In the genomic region with DNA sequence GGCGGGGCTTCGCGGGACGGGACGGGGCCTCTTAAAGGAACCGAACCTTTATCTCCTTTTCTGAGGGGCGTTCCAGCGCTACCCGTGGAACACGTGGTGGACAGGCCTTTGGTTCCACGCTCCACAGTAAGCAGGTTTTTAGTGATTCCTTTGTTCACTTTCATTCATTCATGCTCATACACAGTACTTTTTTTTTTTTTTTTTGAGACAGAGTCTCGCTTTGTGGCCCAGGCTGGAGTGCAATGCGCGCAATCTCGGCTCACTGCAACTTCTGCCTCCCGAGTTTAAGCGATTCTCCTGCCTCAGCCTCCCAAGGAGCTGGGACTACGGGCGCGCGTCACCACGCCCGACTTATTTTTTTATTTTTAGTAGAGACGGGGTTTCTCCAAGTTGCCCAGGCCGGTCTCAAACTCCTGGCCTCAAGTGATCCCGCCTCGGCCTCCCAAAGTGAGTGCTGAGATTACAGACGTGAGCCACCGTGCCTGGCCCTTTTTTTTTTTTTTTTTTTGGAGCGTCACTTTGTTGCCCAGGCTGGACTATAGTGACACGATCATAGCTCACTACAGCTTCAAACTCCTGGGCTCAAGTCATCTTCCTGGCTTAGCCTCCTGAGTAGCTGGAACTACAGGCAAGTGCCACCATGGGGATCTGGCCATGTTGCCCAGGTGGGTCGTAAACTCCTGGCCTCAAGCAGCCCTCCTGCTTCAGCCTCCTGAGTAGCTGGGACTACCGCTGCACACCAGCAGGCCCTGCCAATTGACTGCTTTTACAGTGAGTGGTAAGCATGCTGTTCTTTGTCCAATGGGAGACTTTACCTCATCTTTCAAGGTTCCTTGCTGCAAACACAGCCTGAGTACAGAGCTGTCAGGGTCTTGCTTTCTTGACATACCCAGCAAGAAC, we compare ENCODE assay signal across 10 cellular contexts. TPM values are rescaled to one million over a fixed set of nuclear protein-coding genes. Genes with fewer than 3 reads are reported as not detected.
DNase-seq lines count a peak whose midpoint lies in the region; FAIRE-seq and TF ChIP-seq lines count a peak whose summit lies in the region.
"Had no signal": no experiment of that assay in that cellular context is flagged by ENCODE, and none has a peak within 500 bp of the region (broad histone marks: within the 10 kb centered on the region; RNA-seq: fewer than 3 reads in every experiment).

No MANE protein-coding gene starts in this region.

- peak overlapping the region; percentile 94 for H3K27ac Mint-ChIP-seq in activated CD4-positive, alpha-beta T cell treated with anti-CD3 and anti-CD28 coated beads, Interleukin-2, amount 10 ng/mL, durations not matched to agents 24 days and 14 days
- peak overlapping the region; percentile 75 for H3K27ac Mint-ChIP-seq in activated naive CD8-positive, alpha-beta T cell

- no peaks in the 10 kb centered on the region for H3K9me3 Mint-ChIP-seq in activated CD4-positive, alpha-beta T cell treated with anti-CD3 and anti-CD28 coated beads, Interleukin-2, amount 10 ng/mL, durations not matched to agents 24 days and 14 days
- no peaks in the 10 kb centered on the region for H3K9me3 Mint-ChIP-seq in activated naive CD8-positive, alpha-beta T cell (ENCODE audit: low read depth)

- H2AFZ ChIP-seq in keratinocyte (ENCODE audit: control insufficient read depth, low read length): peak overlapping the region; percentile 94

- H3K9me1 ChIP-seq in keratinocyte (ENCODE audit: control insufficient read depth, extremely low read depth, insufficient read depth, low read length): no peaks in the 10 kb centered on the region

- peak overlapping the region; percentile 81 for H3K9ac ChIP-seq in keratinocyte (ENCODE audit: control insufficient read depth, extremely low read depth, insufficient read depth, low read length)

- DNase-seq in activated CD4-positive, alpha-beta T cell treated with anti-CD3 and anti-CD28 coated beads, Interleukin-2, amount 10 ng/mL, durations not matched to agents 24 days and 14 days: no peak
- no peak for DNase-seq in activated CD4-positive, alpha-beta T cell treated with anti-CD3 and anti-CD28 coated beads, Interleukin-2, amount 50 U/mL, for 4 hours
- DNase-seq in keratinocyte (ENCODE audit: low read depth, low spot score): no peak
- no peak for DNase-seq in suprapubic skin (ENCODE audit: low spot score in 2 of 2)
- DNase-seq in small intestine: no peak
- no peak for DNase-seq in NCI-H526 treated with DMSO at 0.1 percent for 48 hours (lab: John Stamatoyannopoulos, UW)
- no peak for DNase-seq in NCI-H2029 (lab: John Stamatoyannopoulos, UW)

- intact Hi-C loops in activated CD4-positive, alpha-beta T cell treated with anti-CD3 and anti-CD28 coated beads, Interleukin-2, amount 10 ng/mL, durations not matched to agents 24 days and 14 days (cut with micrococcal nuclease): loop anchor here (2.0 kb wide), 3 partner anchors 123 to 497 kb away; a partner anchor contains a TSS

- H3K36me3 ChIP-seq in keratinocyte (ENCODE audit: control insufficient read depth in 2 of 2, extremely low read depth in 1 of 2, insufficient read depth in 2 of 2, low read length in 2 of 2): peaks cover 0 to 6% of the 10 kb centered on the region in 2 experiments
- H3K36me3 ChIP-seq in suprapubic skin: no peaks in the 10 kb centered on the region
- H3K36me3 ChIP-seq in small intestine (ENCODE audit: control insufficient read depth in 2 of 2, insufficient read depth in 2 of 2, low read length in 2 of 2): no peaks in the 10 kb centered on the region

- peaks cover 16% of the 10 kb centered on the region for H3K4me1 ChIP-seq in keratinocyte (ENCODE audit: control insufficient read depth, extremely low read depth, insufficient read depth, low read length)
- peaks cover 11% of the 10 kb centered on the region for H3K4me1 ChIP-seq in suprapubic skin
- H3K4me1 ChIP-seq in small intestine (ENCODE audit: control insufficient read depth in 2 of 2, insufficient read depth in 1 of 2, low read depth in 1 of 2, low read length in 1 of 2): no peaks in the 10 kb centered on the region

- peak overlapping the region; percentile 94 for H3K4me3 Mint-ChIP-seq in activated CD4-positive, alpha-beta T cell treated with anti-CD3 and anti-CD28 coated beads, Interleukin-2, amount 10 ng/mL, durations not matched to agents 24 days and 14 days
- H3K4me3 Mint-ChIP-seq in activated naive CD8-positive, alpha-beta T cell: peak overlapping the region; percentile 88

- no peak for FAIRE-seq in keratinocyte (lab: Jason Lieb, UNC)
- no peak for FAIRE-seq in small intestine (lab: Jason Lieb, UNC)
- FAIRE-seq: D721Med had no signal

- dilution Hi-C loops in keratinocyte (cut with MboI; ENCODE audit: extremely low pct_ligation_motif_present, low sequenced_read_pairs): no loop called here

- H3K27me3 ChIP-seq in keratinocyte (ENCODE audit: control insufficient read depth, extremely low read depth, insufficient read depth, low read length): no peaks in the 10 kb centered on the region
- peaks cover 7% of the 10 kb centered on the region for H3K27me3 ChIP-seq in suprapubic skin
- no peaks in the 10 kb centered on the region for H3K27me3 ChIP-seq in small intestine (ENCODE audit: control insufficient read depth in 2 of 2, insufficient read depth in 2 of 2, low read length in 2 of 2)

- peaks cover 9% of the 10 kb centered on the region for H3K79me2 ChIP-seq in keratinocyte (ENCODE audit: control insufficient read depth, insufficient read depth, low read length)

- TF ChIP-seq EP300 in suprapubic skin (IDR thresholded peaks at IDR 0.05): no peak

- WGBS in suprapubic skin: 46% methylated on average over 33 of the region's 33 CpGs
- WGBS in small intestine, 3 donors: 47 to 49% (median 47%) methylated on average over 31 to 33 of the region's 33 CpGs

- H3K4me2 ChIP-seq in keratinocyte (ENCODE audit: control insufficient read depth, extremely low read depth, insufficient read depth, low read depth, low read length): peak overlapping the region; percentile 99

- H3K9me3 ChIP-seq in keratinocyte (ENCODE audit: control insufficient read depth, low read depth, low read length) (no peaks in the 10 kb centered on the region), suprapubic skin (no peaks in the 10 kb centered on the region), small intestine (ENCODE audit: control insufficient read depth, low read depth) (no peaks in the 10 kb centered on the region)

- H3K27me3 Mint-ChIP-seq in activated CD4-positive, alpha-beta T cell treated with anti-CD3 and anti-CD28 coated beads, Interleukin-2, amount 10 ng/mL, durations not matched to agents 24 days and 14 days: no peaks in the 10 kb centered on the region
- H3K27me3 Mint-ChIP-seq in activated naive CD8-positive, alpha-beta T cell: no peaks in the 10 kb centered on the region

- peak overlapping the region; percentile 71 for H3K27ac ChIP-seq in keratinocyte (ENCODE audit: control insufficient read depth, insufficient read depth, low read length)
- no peak overlapping the region for H3K27ac ChIP-seq in suprapubic skin
- H3K27ac ChIP-seq in small intestine (ENCODE audit: low read depth in 1 of 2, low read length in 1 of 2): peak overlapping the region in 1 of 2 donors; percentile 1

- TF ChIP-seq POLR2A in suprapubic skin (IDR thresholded peaks at IDR 0.05): no peak

- TF ChIP-seq CTCF in keratinocyte (optimal IDR thresholded peaks at IDR 0.05 in 1 of 3, IDR thresholded peaks at IDR 0.05 in 1 of 3, conservative IDR thresholded peaks at IDR 0.05 in 1 of 3; ENCODE audit: extremely low read depth in 1 of 3, insufficient read depth in 2 of 3, low read length in 3 of 3): no peak
- no peak for TF ChIP-seq CTCF in suprapubic skin (IDR thresholded peaks at IDR 0.05)

- peaks cover 22% of the 10 kb centered on the region for H3K36me3 Mint-ChIP-seq in activated CD4-positive, alpha-beta T cell treated with anti-CD3 and anti-CD28 coated beads, Interleukin-2, amount 10 ng/mL, durations not matched to agents 24 days and 14 days (ENCODE audit: low read depth)
- H3K36me3 Mint-ChIP-seq in activated naive CD8-positive, alpha-beta T cell: peaks cover 2% of the 10 kb centered on the region

- H3K4me3 ChIP-seq in keratinocyte (ENCODE audit: control insufficient read depth in 2 of 3, extremely low read depth in 1 of 3, insufficient read depth in 2 of 3, low read depth in 1 of 3, low read length in 3 of 3): peak overlapping the region; percentile 68 to 89 (median 84)
- peak overlapping the region; percentile 76 for H3K4me3 ChIP-seq in suprapubic skin
- peak overlapping the region in 1 of 2 donors; percentile 59 for H3K4me3 ChIP-seq in small intestine (ENCODE audit: low read depth in 1 of 2, low read length in 2 of 2)

- H4K20me1 ChIP-seq in keratinocyte (ENCODE audit: control insufficient read depth, extremely low read depth, insufficient read depth, low read length): no peaks in the 10 kb centered on the region

- peaks cover 45% of the 10 kb centered on the region for H3K4me1 Mint-ChIP-seq in activated CD4-positive, alpha-beta T cell treated with anti-CD3 and anti-CD28 coated beads, Interleukin-2, amount 10 ng/mL, durations not matched to agents 24 days and 14 days
- H3K4me1 Mint-ChIP-seq in activated naive CD8-positive, alpha-beta T cell (ENCODE audit: low read depth): peaks cover 7% of the 10 kb centered on the region

RNA-seq across cellular contexts. Expression of a gene that starts 0.5 kb away (rescaled TPM):
- total RNA-seq in activated CD4-positive, alpha-beta T cell treated with anti-CD3 and anti-CD28 coated beads, Interleukin-2, amount 10 ng/mL, durations not matched to agents 24 days and 14 days: 86.9 and 88.6 TPM in 2 replicates
- polyA plus RNA-seq in keratinocyte (1.3 to 10.1 TPM (median 4.8 TPM) in 3 replicates), small intestine (10 to 100 TPM in 1 of 3 donors, 1 to 10 TPM in 2; 2.2 to 42.0 (median 4.7) TPM)
- not detected for polyA plus RNA-seq in keratinocyte (2011; ENCODE audit: low read depth)
- 1.5 and 2.8 TPM in 2 replicates for polyA plus RNA-seq in keratinocyte (2011; cell fraction: cytosol; rRNA removed)
- 1.4 and 2.3 TPM in 2 replicates for polyA plus RNA-seq in keratinocyte (2011; cell fraction: nucleus; rRNA removed)
- 1.5 and 10.6 TPM in 2 replicates for polyA plus RNA-seq in keratinocyte (2012; ENCODE audit: low replicate concordance)
- 3.2 to 11.0 TPM (median 4.6 TPM) in 3 replicates for polyA minus RNA-seq in keratinocyte
- 3.6 TPM for polyA minus RNA-seq in keratinocyte (2011; cell fraction: cytosol; rRNA and poly(A)+ RNA removed)
- 1.2 and 1.7 TPM in 2 replicates for polyA minus RNA-seq in keratinocyte (2011; cell fraction: nucleus; rRNA and poly(A)+ RNA removed)
- 10 to 100 TPM in 1 of 4 donors, 1 to 10 TPM in 3; 8.8 to 16.5 (median 9.2) TPM for total RNA-seq in suprapubic skin

RNA-seq across cellular contexts. Expression of a gene that starts 20.8 kb away (rescaled TPM):
- 3.4 TPM in 2 replicates for total RNA-seq in activated CD4-positive, alpha-beta T cell treated with anti-CD3 and anti-CD28 coated beads, Interleukin-2, amount 10 ng/mL, durations not matched to agents 24 days and 14 days
- 0.03 to 0.08 TPM (median 0.06 TPM) in 3 replicates for polyA plus RNA-seq in keratinocyte
- 0.21 TPM for polyA plus RNA-seq in keratinocyte (2011; ENCODE audit: low read depth)
- polyA plus RNA-seq in keratinocyte (2011; cell fraction: cytosol; rRNA removed): 0.05 and 0.06 TPM in 2 replicates
- 0.25 and 0.35 TPM in 2 replicates for polyA plus RNA-seq in keratinocyte (2011; cell fraction: nucleus; rRNA removed)
- 0.14 and 0.42 TPM in 2 replicates for polyA plus RNA-seq in keratinocyte (2012; ENCODE audit: low replicate concordance)
- 0.03 to 0.33 TPM (median 0.22 TPM) in 3 replicates for polyA minus RNA-seq in keratinocyte
- polyA minus RNA-seq in keratinocyte (2011; cell fraction: cytosol; rRNA and poly(A)+ RNA removed): not detected
- polyA minus RNA-seq in keratinocyte (2011; cell fraction: nucleus; rRNA and poly(A)+ RNA removed): 0.31 TPM in 1 of 2 replicates, not detected in the other
- total RNA-seq in suprapubic skin: 1 to 10 TPM; 1.1 to 2.6 (median 1.9) TPM
- polyA plus RNA-seq in small intestine: 1 to 10 TPM in 1 of 3 donors, under 1 TPM in 1, not detected in 1; 0.54 to 1.3 TPM

RNA-seq across cellular contexts. Expression of a gene that starts 21.8 kb away (rescaled TPM):
- total RNA-seq in activated CD4-positive, alpha-beta T cell treated with anti-CD3 and anti-CD28 coated beads, Interleukin-2, amount 10 ng/mL, durations not matched to agents 24 days and 14 days: 5.7 and 6.8 TPM in 2 replicates
- polyA plus RNA-seq in keratinocyte (0.05 to 0.07 TPM (median 0.06 TPM) in 3 replicates), small intestine (1 to 10 TPM in 1 of 3 donors, under 1 TPM in 1, not detected in 1; 0.81 to 1.2 TPM)
- 0.74 TPM for polyA plus RNA-seq in keratinocyte (2011; ENCODE audit: low read depth)
- polyA plus RNA-seq in keratinocyte (2011; cell fraction: cytosol; rRNA removed): 0.07 and 0.19 TPM in 2 replicates
- polyA plus RNA-seq in keratinocyte (2011; cell fraction: nucleus; rRNA removed): 0.04 and 0.29 TPM in 2 replicates
- polyA plus RNA-seq in keratinocyte (2012; ENCODE audit: low replicate concordance): 0.07 and 1.0 TPM in 2 replicates
- polyA minus RNA-seq in keratinocyte: 0.06 TPM in 1 of 3 replicates, not detected in the others
- not detected for polyA minus RNA-seq in keratinocyte (2011; cell fraction: cytosol; rRNA and poly(A)+ RNA removed)
- not detected in 2 replicates for polyA minus RNA-seq in keratinocyte (2011; cell fraction: nucleus; rRNA and poly(A)+ RNA removed)
- total RNA-seq in suprapubic skin: 1 to 10 TPM; 1.1 to 2.7 (median 1.7) TPM
- total RNA-seq: HT1080 had no signal

RNA-seq across cellular contexts. Expression of a gene that starts 32.6 kb away (rescaled TPM):
- 5.3 and 5.7 TPM in 2 replicates for total RNA-seq in activated CD4-positive, alpha-beta T cell treated with anti-CD3 and anti-CD28 coated beads, Interleukin-2, amount 10 ng/mL, durations not matched to agents 24 days and 14 days
- polyA plus RNA-seq in keratinocyte (not detected in 3 replicates), small intestine (under 1 TPM in 1 of 3 donors, not detected in 2; 0.04 TPM)
- polyA plus RNA-seq in keratinocyte (2011; ENCODE audit: low read depth): not detected
- not detected in 2 replicates for polyA plus RNA-seq in keratinocyte (2011; cell fraction: cytosol; rRNA removed)
- not detected in 2 replicates for polyA plus RNA-seq in keratinocyte (2011; cell fraction: nucleus; rRNA removed)
- polyA plus RNA-seq in keratinocyte (2012; ENCODE audit: low replicate concordance): not detected in 2 replicates
- polyA minus RNA-seq in keratinocyte: not detected in 3 replicates
- polyA minus RNA-seq in keratinocyte (2011; cell fraction: cytosol; rRNA and poly(A)+ RNA removed): not detected
- not detected in 2 replicates for polyA minus RNA-seq in keratinocyte (2011; cell fraction: nucleus; rRNA and poly(A)+ RNA removed)
- total RNA-seq in suprapubic skin: not detected
